Comparison of ENCODE assay signal across 7 cellular contexts in the genomic region with DNA sequence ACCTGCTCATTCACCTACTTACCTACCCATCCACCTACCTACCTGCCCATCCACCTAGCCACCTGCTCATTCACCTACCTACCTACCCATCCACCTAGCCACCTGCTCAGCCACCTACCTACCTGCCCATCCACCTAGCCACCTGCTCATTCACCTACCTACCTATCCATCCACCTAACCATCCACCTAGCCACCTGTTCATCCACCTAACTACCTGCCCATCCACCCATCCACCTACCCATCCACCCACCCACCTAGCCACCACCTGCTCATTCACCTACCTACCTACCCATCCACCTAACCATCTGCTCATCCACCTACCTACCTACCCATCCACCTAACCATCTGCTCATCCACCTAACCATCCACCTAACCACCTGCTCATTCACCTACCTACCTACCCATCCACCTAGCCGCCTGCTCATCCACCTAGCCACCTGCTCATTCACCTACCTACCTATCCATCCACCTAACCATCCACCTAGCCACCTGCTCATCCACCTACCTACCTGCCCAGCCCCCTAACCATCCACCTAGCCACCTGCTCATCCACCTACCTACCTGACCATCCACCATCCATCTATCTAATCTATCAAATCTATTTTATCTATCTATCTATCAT. TPM values are rescaled to one million over a fixed set of nuclear protein-coding genes. Genes with fewer than 3 reads are reported as not detected.
DNase-seq lines count a peak whose midpoint lies in the region; ATAC-seq and TF ChIP-seq lines count a peak whose summit lies in the region.
"Not testable (repeated sequence)": the region's sequence is repeated elsewhere in the genome, so short reads cannot be mapped to it uniquely, and the experiment has no call there.

No MANE protein-coding gene starts in this region.

- WGBS in sigmoid colon, 2 donors: 96 to 100% methylated on average over 1 of the region's 1 CpG

- POLR2A ChIA-PET in CD8-positive, alpha-beta memory T cell (lab: Charles Lee); activated CD4-positive, alpha-beta T cell treated with anti-CD3 and anti-CD28 coated beads, Interleukin-2, amount 10 ng/mL, durations not matched to agents 7 days and 5 days (lab: Charles Lee): not testable (repeated sequence)

- TF ChIP-seq EP300 in sigmoid colon (IDR thresholded peaks at IDR 0.05): not testable (repeated sequence)

- not testable (repeated sequence) for H3K27me3 ChIP-seq in BLaER1; CD8-positive, alpha-beta memory T cell (ENCODE audit: insufficient read depth, low read length, poor library complexity, severe bottlenecking); sigmoid colon

- DNase-seq in CD8-positive, alpha-beta memory T cell; activated CD4-positive, alpha-beta T cell treated with anti-CD3 and anti-CD28 coated beads, Interleukin-2, amount 10 ng/mL, durations not matched to agents 7 days and 5 days; central memory CD8-positive, alpha-beta T cell (ENCODE audit: low spot score in 2 of 2); natural killer cell: not testable (repeated sequence)
- DNase-seq in sigmoid colon (peak; percentile 12), ureter (ENCODE audit: low spot score) (peak; percentile 33)

- H3K9me3 ChIP-seq in BLaER1; CD8-positive, alpha-beta memory T cell (ENCODE audit: low read length); sigmoid colon: not testable (repeated sequence)

- not testable (repeated sequence) for H3K9me3 Mint-ChIP-seq in CD8-positive, alpha-beta memory T cell; activated CD4-positive, alpha-beta T cell treated with anti-CD3 and anti-CD28 coated beads, Interleukin-2, amount 10 ng/mL, durations not matched to agents 7 days and 5 days; central memory CD8-positive, alpha-beta T cell; natural killer cell

- not testable (repeated sequence) for H3K4me3 Mint-ChIP-seq in CD8-positive, alpha-beta memory T cell; activated CD4-positive, alpha-beta T cell treated with anti-CD3 and anti-CD28 coated beads, Interleukin-2, amount 10 ng/mL, durations not matched to agents 7 days and 5 days; central memory CD8-positive, alpha-beta T cell; natural killer cell

- H3K9ac ChIP-seq in BLaER1: not testable (repeated sequence)

- H3K4me1 Mint-ChIP-seq in CD8-positive, alpha-beta memory T cell: peaks cover 10 to 14% (median 12%) of the 10 kb centered on the region in 3 donors
- peaks cover 29% of the 10 kb centered on the region for H3K4me1 Mint-ChIP-seq in activated CD4-positive, alpha-beta T cell treated with anti-CD3 and anti-CD28 coated beads, Interleukin-2, amount 10 ng/mL, durations not matched to agents 7 days and 5 days
- peaks cover 11% of the 10 kb centered on the region for H3K4me1 Mint-ChIP-seq in central memory CD8-positive, alpha-beta T cell
- peaks cover 19 to 43% of the 10 kb centered on the region in 2 donors for H3K4me1 Mint-ChIP-seq in natural killer cell

- peak overlapping the region; percentile 74 for H3K4me2 ChIP-seq in BLaER1

- not testable (repeated sequence) for TF ChIP-seq POLR2A in sigmoid colon (IDR thresholded peaks at IDR 0.05)

- H3K27me3 Mint-ChIP-seq in CD8-positive, alpha-beta memory T cell; activated CD4-positive, alpha-beta T cell treated with anti-CD3 and anti-CD28 coated beads, Interleukin-2, amount 10 ng/mL, durations not matched to agents 7 days and 5 days; central memory CD8-positive, alpha-beta T cell; natural killer cell (ENCODE audit: low read depth in 2 of 2): not testable (repeated sequence)

- ATAC-seq in central memory CD8-positive, alpha-beta T cell (replicated peaks; ENCODE audit: extremely low read depth, poor library complexity, severe bottlenecking); natural killer cell: not testable (repeated sequence)

- H4K20me1 ChIP-seq in BLaER1: peaks cover 12% of the 10 kb centered on the region; the same call in 1 of the 2 replicates

- peak overlapping the region; percentile 41; the same call in 1 of the 2 replicates for H3K27ac ChIP-seq in BLaER1
- H3K27ac ChIP-seq in CD8-positive, alpha-beta memory T cell (ENCODE audit: low read depth, low read length); sigmoid colon: not testable (repeated sequence)

- H3K4me1 ChIP-seq in BLaER1: peaks cover 91% of the 10 kb centered on the region
- not testable (repeated sequence) for H3K4me1 ChIP-seq in CD8-positive, alpha-beta memory T cell (ENCODE audit: insufficient read depth, low read length); sigmoid colon

- not testable (repeated sequence) for H3K4me3 ChIP-seq in BLaER1; CD8-positive, alpha-beta memory T cell (ENCODE audit: low read length); sigmoid colon

- H3K36me3 ChIP-seq in BLaER1 (peaks cover 11% of the 10 kb centered on the region), sigmoid colon (peaks cover 0 to 58% (median 5%) of the 10 kb centered on the region in 4 donors)
- not testable (repeated sequence) for H3K36me3 ChIP-seq in CD8-positive, alpha-beta memory T cell (ENCODE audit: insufficient read depth, low read length)

- not testable (repeated sequence) for TF ChIP-seq CTCF in natural killer cell (IDR thresholded peaks at IDR 0.05); sigmoid colon (IDR thresholded peaks at IDR 0.05)

- intact Hi-C loops in natural killer cell (cut with micrococcal nuclease); sigmoid colon (cut with DNase I): not testable (repeated sequence)

- CTCF ChIA-PET in CD8-positive, alpha-beta memory T cell (lab: Charles Lee); activated CD4-positive, alpha-beta T cell treated with anti-CD3 and anti-CD28 coated beads, Interleukin-2, amount 10 ng/mL, durations not matched to agents 7 days and 5 days (lab: Charles Lee): not testable (repeated sequence)

- peak overlapping the region in 5 of 8 donors; percentile 22 to 87 (median 69) for H3K27ac Mint-ChIP-seq in CD8-positive, alpha-beta memory T cell
- peak overlapping the region; percentile 13 for H3K27ac Mint-ChIP-seq in activated CD4-positive, alpha-beta T cell treated with anti-CD3 and anti-CD28 coated beads, Interleukin-2, amount 10 ng/mL, durations not matched to agents 7 days and 5 days
- peak overlapping the region; percentile 32 for H3K27ac Mint-ChIP-seq in central memory CD8-positive, alpha-beta T cell (ENCODE audit: low read depth)
- H3K27ac Mint-ChIP-seq in natural killer cell: peak overlapping the region; percentile 31 to 78

- peaks cover 0 to 43% (median 7%) of the 10 kb centered on the region in 3 donors for H3K36me3 Mint-ChIP-seq in CD8-positive, alpha-beta memory T cell
- peaks cover 29% of the 10 kb centered on the region for H3K36me3 Mint-ChIP-seq in activated CD4-positive, alpha-beta T cell treated with anti-CD3 and anti-CD28 coated beads, Interleukin-2, amount 10 ng/mL, durations not matched to agents 7 days and 5 days (ENCODE audit: low read depth)
- H3K36me3 Mint-ChIP-seq in central memory CD8-positive, alpha-beta T cell (ENCODE audit: insufficient read depth): peaks cover 29% of the 10 kb centered on the region
- H3K36me3 Mint-ChIP-seq in natural killer cell: not testable (repeated sequence)

RNA-seq across cellular contexts. Expression of gene ARHGAP27, which starts 17.1 kb away (rescaled TPM):
- total RNA-seq in CD8-positive, alpha-beta memory T cell: 10 to 100 TPM; 39.9 to 43.8 TPM
- 32.3 TPM for polyA plus RNA-seq in CD8-positive, alpha-beta memory T cell
- total RNA-seq in activated CD4-positive, alpha-beta T cell treated with anti-CD3 and anti-CD28 coated beads, Interleukin-2, amount 10 ng/mL, durations not matched to agents 7 days and 5 days: 10 to 100 TPM; 85.3 to 93.5 TPM
- 100 to 1,000 TPM; 125 to 141 (median 126) TPM for total RNA-seq in natural killer cell
- 10 to 100 TPM in 1 of 4 donors, 1 to 10 TPM in 3; 9.1 to 16.6 (median 9.5) TPM for total RNA-seq in sigmoid colon
- polyA plus RNA-seq in sigmoid colon: 100 to 1,000 TPM in 1 of 3 donors, 10 to 100 TPM in 2; 40.8 to 144 (median 59.4) TPM
- 100 TPM for total RNA-seq in ureter

RNA-seq across cellular contexts. Expression of gene PLEKHM1, which starts 40.7 kb away (rescaled TPM):
- total RNA-seq in CD8-positive, alpha-beta memory T cell: 10 to 100 TPM; 32.0 to 32.4 TPM
- 17.3 TPM for polyA plus RNA-seq in CD8-positive, alpha-beta memory T cell
- 10 to 100 TPM; 48.6 to 53.0 TPM for total RNA-seq in activated CD4-positive, alpha-beta T cell treated with anti-CD3 and anti-CD28 coated beads, Interleukin-2, amount 10 ng/mL, durations not matched to agents 7 days and 5 days
- total RNA-seq in natural killer cell: 100 to 1,000 TPM; 140 to 160 (median 158) TPM
- total RNA-seq in sigmoid colon: 10 to 100 TPM; 19.3 to 43.4 (median 29.9) TPM
- polyA plus RNA-seq in sigmoid colon: 10 to 100 TPM; 17.4 to 28.7 (median 19.0) TPM
- 66.9 TPM for total RNA-seq in ureter

Comparison
In these comparisons a context has a peak if more than half of its experiments do, and no peak if none do; other contexts are left out.
1. H3K27ac Mint-ChIP-seq: peak in every context shown above with its lines; median percentile 69 in CD8-positive, alpha-beta memory T cell; 54 in natural killer cell; 32 in central memory CD8-positive, alpha-beta T cell; 13 in activated CD4-positive, alpha-beta T cell treated with anti-CD3 and anti-CD28 coated beads, Interleukin-2, amount 10 ng/mL, durations not matched to agents 7 days and 5 days.